Comparison of ENCODE assay signal across 11 cellular contexts in genomic region chr16:66525396-66526180, GRCh38. TPM values are rescaled to one million over a fixed set of nuclear protein-coding genes. Genes with fewer than 3 reads are reported as not detected.
A peak's percentile ranks its signal among the peaks of the same experiment; 100 is the strongest.
DNase-seq lines count a peak whose midpoint lies in the region; ATAC-seq and TF ChIP-seq lines count a peak whose summit lies in the region.
"Had no signal": no experiment of that assay in that cellular context is flagged by ENCODE, and none has a peak within 500 bp of the region (broad histone marks: within the 10 kb centered on the region; RNA-seq: fewer than 3 reads in every experiment).

No MANE protein-coding gene starts in this region.

- H3K27ac Mint-ChIP-seq in activated B cell treated with CpG ODN at 0.5 μM for 24 hours, result peak overlapping the region; percentile 50

- POLR2A ChIA-PET in activated B cell treated with CpG ODN at 0.5 μM for 24 hours (lab: Charles Lee), result interaction anchor here (0.6 to 9.8 kb wide), 4 partner anchors 8 to 78 kb away, joined by 3 to 162 read pairs (median 5); partner anchors contain the start of genes CKLF and TK2

- no peak for DNase-seq in heart left ventricle
- no peak for DNase-seq in Right ventricle myocardium inferior (ENCODE audit: missing footprints)
- no peak for DNase-seq in activated B cell treated with CpG ODN at 0.5 μM for 24 hours
- no peak for DNase-seq in left lung
- no peak for DNase-seq in uterus
- no peak for DNase-seq in OCI-M2 (lab: John Stamatoyannopoulos, UW; ENCODE audit: unreplicated experiment)
- DNase-seq in GM20000 (ENCODE audit: low spot score), result no peak
- DNase-seq in NCI-H1417 (lab: John Stamatoyannopoulos, UW), result no peak
- DNase-seq: NCI-H1092 had no signal

- no peaks in the 10 kb centered on the region for H3K9me3 ChIP-seq in heart left ventricle
- no peaks in the 10 kb centered on the region for H3K9me3 ChIP-seq in left lung
- no peaks in the 10 kb centered on the region for H3K9me3 ChIP-seq in uterus

- ATAC-seq in heart left ventricle (no peak), Right ventricle myocardium inferior (no peak), activated B cell treated with CpG ODN at 0.5 μM for 24 hours (ENCODE audit: low read depth) (no peak), left lung (peak; percentile 10)

- no peak for TF ChIP-seq CTCF in heart left ventricle (IDR thresholded peaks at IDR 0.05)
- no peak for TF ChIP-seq CTCF in activated B cell treated with CpG ODN at 0.5 μM for 24 hours (IDR thresholded peaks at IDR 0.05)
- no peak for TF ChIP-seq CTCF in left lung (IDR thresholded peaks at IDR 0.05)
- TF ChIP-seq CTCF in uterus (IDR thresholded peaks at IDR 0.05), result no peak
- TF ChIP-seq CTCF in GM20000 (IDR thresholded peaks at IDR 0.05; ENCODE audit: extremely low read depth, missing control alignments), result no peak

- H3K4me1 Mint-ChIP-seq in activated B cell treated with CpG ODN at 0.5 μM for 24 hours, result peaks cover 66% of the 10 kb centered on the region

- WGBS in heart left ventricle, 4 donors, result 82 to 93% (median 82%) methylated on average over 9 of the region's 9 CpGs

- H3K4me3 Mint-ChIP-seq in activated B cell treated with CpG ODN at 0.5 μM for 24 hours, result no peak overlapping the region

- TF ChIP-seq POLR2A in heart left ventricle (IDR thresholded peaks at IDR 0.05) (no peak), uterus (IDR thresholded peaks at IDR 0.05) (no peak)

- H3K36me3 ChIP-seq in heart left ventricle (peaks cover 0 to 68% (median 57%) of the 10 kb centered on the region in 9 donors), left lung (peaks cover 0 to 59% of the 10 kb centered on the region in 2 donors), uterus (no peaks in the 10 kb centered on the region)

- CTCF ChIA-PET in activated B cell treated with CpG ODN at 0.5 μM for 24 hours (lab: Charles Lee), result interaction anchor here (1.0 to 1.6 kb wide), 3 partner anchors 22 to 64 kb away, joined by 3 to 4 read pairs (median 4); no protein-coding TSS in a partner anchor

- H3K27ac ChIP-seq in heart left ventricle, result peak overlapping the region in 7 of 12 donors; percentile 26 to 100 (median 65)
- H3K27ac ChIP-seq in left lung, result peak overlapping the region; percentile 60 to 99
- peak overlapping the region; percentile 48 for H3K27ac ChIP-seq in uterus

- intact Hi-C loops in heart left ventricle (cut with DNase I), result no loop called here
- intact Hi-C loops in Right ventricle myocardium inferior (cut with DNase I), result no loop called here
- intact Hi-C loops in activated B cell treated with CpG ODN at 0.5 μM for 24 hours (cut with micrococcal nuclease), result loop anchor here (1.0 to 2.0 kb wide), 4 partner anchors 17 to 79 kb away; partner anchors contain the start of gene CMTM3
- intact Hi-C loops in left lung (cut with DNase I), result no loop called here
- intact Hi-C loops in uterus (cut with DNase I; ENCODE audit: low total_unique reads), result no loop called here

- no peaks in the 10 kb centered on the region for H3K27me3 ChIP-seq in heart left ventricle
- no peaks in the 10 kb centered on the region for H3K27me3 ChIP-seq in left lung
- H3K27me3 ChIP-seq in uterus, result no peaks in the 10 kb centered on the region

- H3K27me3 Mint-ChIP-seq in activated B cell treated with CpG ODN at 0.5 μM for 24 hours, result no peaks in the 10 kb centered on the region

- H3K4me3 ChIP-seq in heart left ventricle (no peak overlapping the region), left lung (no peak overlapping the region), uterus (no peak overlapping the region)

- H3K36me3 Mint-ChIP-seq in activated B cell treated with CpG ODN at 0.5 μM for 24 hours (ENCODE audit: low read depth), result peaks cover 1% of the 10 kb centered on the region

- H3K9me3 Mint-ChIP-seq in activated B cell treated with CpG ODN at 0.5 μM for 24 hours, result no peaks in the 10 kb centered on the region

- H3K4me1 ChIP-seq in heart left ventricle (peaks cover 0 to 66% (median 30%) of the 10 kb centered on the region in 12 donors), left lung (peaks cover 12 to 68% of the 10 kb centered on the region in 2 donors), uterus (no peaks in the 10 kb centered on the region)

RNA-seq across cellular contexts. Expression of gene TK2, which starts 24.3 kb away (rescaled TPM):
- total RNA-seq in heart left ventricle, result 10 to 100 TPM; 13.9 to 29.4 (median 17.4) TPM
- 10 to 100 TPM in 1 of 2 donors, 1 to 10 TPM in 1; 9.4 to 10.5 TPM for polyA plus RNA-seq in heart left ventricle
- total RNA-seq in Right ventricle myocardium inferior, result 18.6 TPM
- 4.0 and 4.8 TPM in 2 replicates for total RNA-seq in activated B cell treated with CpG ODN at 0.5 μM for 24 hours
- total RNA-seq in left lung, result 10 to 100 TPM; 38.4 to 41.2 TPM
- 10 to 100 TPM; 13.6 to 52.6 (median 39.2) TPM for total RNA-seq in uterus

RNA-seq across cellular contexts. Expression of gene CKLF, which starts 26.8 kb away (rescaled TPM):
- total RNA-seq in heart left ventricle (10 to 100 TPM in 2 of 9 donors, 1 to 10 TPM in 7; 4.1 to 28.9 (median 6.4) TPM), Right ventricle myocardium inferior (14.7 TPM), activated B cell treated with CpG ODN at 0.5 μM for 24 hours (12.1 and 20.0 TPM in 2 replicates), left lung (10 to 100 TPM; 42.3 to 66.3 TPM), uterus (100 to 1,000 TPM in 1 of 4 donors, 10 to 100 TPM in 3; 31.3 to 118 (median 68.6) TPM)
- 10 to 100 TPM in 1 of 2 donors, 1 to 10 TPM in 1; 4.9 to 18.8 TPM for polyA plus RNA-seq in heart left ventricle

RNA-seq across cellular contexts. Expression of gene CMTM1, which starts 40.7 kb away (rescaled TPM):
- total RNA-seq in heart left ventricle (1 to 10 TPM in 5 of 9 donors, under 1 TPM in 3, not detected in 1; 0.49 to 2.4 (median 1.1) TPM), Right ventricle myocardium inferior (0.92 TPM), activated B cell treated with CpG ODN at 0.5 μM for 24 hours (0.95 and 1.9 TPM in 2 replicates), left lung (10 to 100 TPM in 1 of 2 donors, 1 to 10 TPM in 1; 5.7 to 10.0 TPM), uterus (1 to 10 TPM in 2 of 4 donors, not detected in 2; 5.0 to 5.3 TPM)
- under 1 TPM in 1 of 2 donors, not detected in 1; 0.40 TPM for polyA plus RNA-seq in heart left ventricle

RNA-seq across cellular contexts. Expression of gene CMTM2, which starts 53.7 kb away (rescaled TPM):
- total RNA-seq in heart left ventricle (under 1 TPM in 1 of 9 donors, not detected in 8; 0.52 TPM), Right ventricle myocardium inferior (0.35 TPM), activated B cell treated with CpG ODN at 0.5 μM for 24 hours (not detected in 2 replicates), left lung (1 to 10 TPM in 1 of 2 donors, under 1 TPM in 1; 0.52 to 5.4 TPM), uterus (1 to 10 TPM in 1 of 4 donors, not detected in 3; 1.2 TPM)
- not detected for polyA plus RNA-seq in heart left ventricle
- total RNA-seq: left lobe of liver, urinary bladder had no signal
- polyA plus RNA-seq: urinary bladder had no signal
